In genomic region chr4:112516076-112516385, GRCh38 we compare ENCODE assay signal across 8 cellular contexts. TPM values are rescaled to one million over a fixed set of nuclear protein-coding genes. Genes with fewer than 3 reads are reported as not detected.
DNase-seq lines count a peak whose midpoint lies in the region; ATAC-seq and TF ChIP-seq lines count a peak whose summit lies in the region.

TSS of gene NEUROG2 (minus strand) at chr4:112516180. CDS start at chr4:112515475, 705 bp downstream.

- H3K36me3 Mint-ChIP-seq in activated CD8-positive, alpha-beta memory T cell treated with anti-CD3 and anti-CD28 coated beads, Interleukin-2, amount 10 ng/mL, durations not matched to agents 7 days and 5 days: no peaks in the 10 kb centered on the region

- intact Hi-C loops in ascending aorta (cut with DNase I): loop anchor here (5.0 kb wide), 1 partner anchor 284 kb away; the partner anchor contains the start of gene AP1AR
- intact Hi-C loops in tibial artery (cut with DNase I; ENCODE audit: low total_unique reads): no loop called here

- peaks cover 62% of the 10 kb centered on the region for H3K4me1 Mint-ChIP-seq in activated CD8-positive, alpha-beta memory T cell treated with anti-CD3 and anti-CD28 coated beads, Interleukin-2, amount 10 ng/mL, durations not matched to agents 7 days and 5 days

- H3K9me3 Mint-ChIP-seq in activated CD8-positive, alpha-beta memory T cell treated with anti-CD3 and anti-CD28 coated beads, Interleukin-2, amount 10 ng/mL, durations not matched to agents 7 days and 5 days (ENCODE audit: low read depth): no peaks in the 10 kb centered on the region

- peak within 1 kb of the TSS; percentile 76 for H3K27ac Mint-ChIP-seq in activated CD8-positive, alpha-beta memory T cell treated with anti-CD3 and anti-CD28 coated beads, Interleukin-2, amount 10 ng/mL, durations not matched to agents 7 days and 5 days

- H3K36me3 ChIP-seq in ascending aorta: no peaks in the 10 kb centered on the region
- H3K36me3 ChIP-seq in liver (ENCODE audit: control insufficient read depth in 4 of 4, insufficient read depth in 3 of 4, low read depth in 1 of 4, low read length in 3 of 4): no peaks in the 10 kb centered on the region
- H3K36me3 ChIP-seq in tibial artery: no peaks in the 10 kb centered on the region

- no peaks in the 10 kb centered on the region for H3K9me3 ChIP-seq in ascending aorta
- H3K9me3 ChIP-seq in liver (ENCODE audit: control insufficient read depth in 4 of 4, low read length in 3 of 4): peaks cover 0 to 2% (median 0%) of the 10 kb centered on the region in 4 donors
- H3K9me3 ChIP-seq in tibial artery: peaks cover 0 to 3% (median 0%) of the 10 kb centered on the region in 3 donors

- H3K27ac ChIP-seq in ascending aorta (no peak within 1 kb of the TSS), liver (ENCODE audit: low read depth in 1 of 2, low read length in 2 of 2) (no peak within 1 kb of the TSS), tibial artery (no peak within 1 kb of the TSS)

- peak within 1 kb of the TSS; percentile 92 for H3K4me3 Mint-ChIP-seq in activated CD8-positive, alpha-beta memory T cell treated with anti-CD3 and anti-CD28 coated beads, Interleukin-2, amount 10 ng/mL, durations not matched to agents 7 days and 5 days

- H3K27me3 Mint-ChIP-seq in activated CD8-positive, alpha-beta memory T cell treated with anti-CD3 and anti-CD28 coated beads, Interleukin-2, amount 10 ng/mL, durations not matched to agents 7 days and 5 days: peaks cover 95% of the 10 kb centered on the region

- CTCF ChIA-PET in activated CD8-positive, alpha-beta memory T cell treated with anti-CD3 and anti-CD28 coated beads, Interleukin-2, amount 10 ng/mL, durations not matched to agents 7 days and 5 days (lab: Charles Lee): interaction anchor here (1.0 to 2.6 kb wide), 8 partner anchors 8 to 417 kb away, joined by 3 to 7 read pairs (median 4); partner anchors contain the start of genes LARP7, TIFA and ZGRF1

- DNase-seq in activated CD8-positive, alpha-beta memory T cell treated with anti-CD3 and anti-CD28 coated beads, Interleukin-2, amount 10 ng/mL, durations not matched to agents 7 days and 5 days: no peak
- DNase-seq in activated CD8-positive, alpha-beta memory T cell treated with anti-CD3 and anti-CD28 coated beads, Interleukin-2, amount 50 U/mL, for 48 hours: no peak
- DNase-seq in ascending aorta (ENCODE audit: low spot score in 2 of 2): no peak
- DNase-seq in tibial artery: no peak
- DNase-seq in DMS 273 (lab: John Stamatoyannopoulos, UW; ENCODE audit: unreplicated experiment): no peak
- no peak for DNase-seq in stimulated activated CD4-positive, alpha-beta T cell treated with anti-CD3 and anti-CD28 coated beads, Interleukin-4, amount 100 ng/mL, for 1 hour

- no peak for TF ChIP-seq RAD21 in liver (IDR thresholded peaks at IDR 0.05)

- no peak for TF ChIP-seq CTCF in ascending aorta (IDR thresholded peaks at IDR 0.05)
- no peak for TF ChIP-seq CTCF in liver (IDR thresholded peaks at IDR 0.05; ENCODE audit: low read depth, low read length, missing input control)
- TF ChIP-seq CTCF in tibial artery (IDR thresholded peaks at IDR 0.05): no peak

- H3K9ac ChIP-seq in liver (ENCODE audit: low read depth in 1 of 2, low read length in 2 of 2): no peak within 1 kb of the TSS

- H3K4me1 ChIP-seq in ascending aorta: peaks cover 5 to 17% of the 10 kb centered on the region in 2 donors
- H3K4me1 ChIP-seq in liver (ENCODE audit: control insufficient read depth in 4 of 4, insufficient read depth in 4 of 4, low read length in 3 of 4): peaks cover 19 to 39% (median 28%) of the 10 kb centered on the region in 4 donors
- peaks cover 0 to 42% (median 33%) of the 10 kb centered on the region in 4 donors for H3K4me1 ChIP-seq in tibial artery

- H3K4me3 ChIP-seq in ascending aorta (peak within 1 kb of the TSS; percentile 64), liver (ENCODE audit: low read depth in 1 of 3, low read length in 3 of 3) (peak within 1 kb of the TSS; percentile 47 to 68 (median 53)), tibial artery (peak within 1 kb of the TSS; percentile 50 to 60)

- no peak for ATAC-seq in activated CD8-positive, alpha-beta memory T cell treated with anti-CD3 and anti-CD28 coated beads, Interleukin-2, amount 10 ng/mL, durations not matched to agents 7 days and 5 days
- no peak for ATAC-seq in GM18873 (IDR thresholded peaks at IDR 0.05; ENCODE audit: low FRiP score, unreplicated experiment)

- WGBS in liver: 5% methylated on average over 13 of the region's 13 CpGs

- H3K27me3 ChIP-seq in ascending aorta (peaks cover 55% of the 10 kb centered on the region), liver (ENCODE audit: control insufficient read depth in 4 of 4, insufficient read depth in 4 of 4, low read length in 3 of 4) (peaks cover 9 to 51% (median 30%) of the 10 kb centered on the region in 4 donors), tibial artery (peaks cover 6 to 98% of the 10 kb centered on the region in 2 donors)

TF ChIP-seq in liver, 16 proteins besides CTCF, POLR2A, EP300 and RAD21:
- TF ChIP-seq FOXA1 (IDR thresholded peaks at IDR 0.05) (no peak), ATF3 (IDR thresholded peaks at IDR 0.05) (no peak), HNF4G (IDR thresholded peaks at IDR 0.05) (no peak), YY1 (IDR thresholded peaks at IDR 0.05) (no peak), FOXA2 (IDR thresholded peaks at IDR 0.05) (no peak), RXRA (IDR thresholded peaks at IDR 0.05) (no peak), REST (IDR thresholded peaks at IDR 0.05) (no peak), JUND (IDR thresholded peaks at IDR 0.05) (no peak), HNF4A (conservative IDR thresholded peaks at IDR 0.05) (no peak), NR2F2 (IDR thresholded peaks at IDR 0.05) (no peak), GABPA (IDR thresholded peaks at IDR 0.05 in 1 of 2, conservative IDR thresholded peaks at IDR 0.05 in 1 of 2) (no peak), ZBTB33 (IDR thresholded peaks at IDR 0.05) (no peak), TAF1 (conservative IDR thresholded peaks at IDR 0.05) (no peak), SP1 (IDR thresholded peaks at IDR 0.05) (no peak), EGR1 (IDR thresholded peaks at IDR 0.05; ENCODE audit: low read depth in 2 of 2) (no peak)

RNA-seq across cellular contexts. Expression of gene NEUROG2, which starts in this region (rescaled TPM):
- total RNA-seq in activated CD8-positive, alpha-beta memory T cell treated with anti-CD3 and anti-CD28 coated beads, Interleukin-2, amount 10 ng/mL, durations not matched to agents 7 days and 5 days: under 1 TPM in 1 of 2 experiments, not detected in 1; 0.12 TPM
- total RNA-seq in ascending aorta: not detected
- not detected for total RNA-seq in liver
- not detected for polyA plus RNA-seq in liver
